In genomic region chr3:53254810-53255359, GRCh38 we compare ENCODE assay signal across 1 cellular context.
TF ChIP-seq lines count a peak whose summit lies in the region.

No MANE protein-coding gene starts in this region.

TF ChIP-seq in K562, 482 proteins besides CTCF, POLR2A, EP300 and RAD21 (continued from another document and continues in another):
- no peak for TF ChIP-seq STAT6 (CRISPR knock-in tag; IDR thresholded peaks at IDR 0.05)
- no peak for TF ChIP-seq XRCC3 (IDR thresholded peaks at IDR 0.05)
- no peak for TF ChIP-seq PRDM10 (IDR thresholded peaks at IDR 0.05; ENCODE audit: partially characterized antibody)
- TF ChIP-seq ETV6 (IDR thresholded peaks at IDR 0.05; ENCODE audit: borderline replicate concordance in 1 of 2, low read depth in 2 of 2, low read length in 1 of 2): no peak
- TF ChIP-seq ETV6 (CRISPR knock-in tag; IDR thresholded peaks at IDR 0.05; ENCODE audit: borderline replicate concordance): no peak
- no peak for TF ChIP-seq HIVEP1 (CRISPR knock-in tag; IDR thresholded peaks at IDR 0.05)
- TF ChIP-seq ETS2 (tag; IDR thresholded peaks at IDR 0.05; ENCODE audit: borderline replicate concordance, poor library complexity, severe bottlenecking): no peak
- no peak for TF ChIP-seq ZZZ3 (IDR thresholded peaks at IDR 0.05)
- TF ChIP-seq CBX2 (IDR thresholded peaks at IDR 0.05; ENCODE audit: insufficient read depth, low read length, poor library complexity, severe bottlenecking): no peak
- TF ChIP-seq ZNF384 (IDR thresholded peaks at IDR 0.05; ENCODE audit: low read depth, low read length): no peak
- no peak for TF ChIP-seq ZNF212 (CRISPR knock-in tag; IDR thresholded peaks at IDR 0.05)
- no peak for TF ChIP-seq ILK (tag; IDR thresholded peaks at IDR 0.05; ENCODE audit: borderline replicate concordance, low read depth)
- no peak for TF ChIP-seq FOXM1 (IDR thresholded peaks at IDR 0.05; ENCODE audit: low read depth)
- no peak for TF ChIP-seq FOXM1 (CRISPR knock-in tag; IDR thresholded peaks at IDR 0.05; ENCODE audit: low read depth)
- peak; percentile 6; the same call in 1 of the 2 replicates for TF ChIP-seq CXXC5 (CRISPR knock-in tag; IDR thresholded peaks at IDR 0.05)
- TF ChIP-seq HNRNPLL (IDR thresholded peaks at IDR 0.05; ENCODE audit: low read depth, low read length, poor library complexity, severe bottlenecking): no peak
- TF ChIP-seq SAP30 (IDR thresholded peaks at IDR 0.05; ENCODE audit: borderline replicate concordance, insufficient read depth, low read depth, low read length, poor library complexity, severe bottlenecking): no peak
- TF ChIP-seq CREM (IDR thresholded peaks at IDR 0.05; ENCODE audit: low read depth): peak; percentile 89
- no peak for TF ChIP-seq TBP (optimal IDR thresholded peaks at IDR 0.05; ENCODE audit: low read depth, low read length)
- no peak for TF ChIP-seq RNF2 (IDR thresholded peaks at IDR 0.05)
- no peak for TF ChIP-seq ZKSCAN8 (CRISPR knock-in tag; IDR thresholded peaks at IDR 0.05)
- TF ChIP-seq NBN (IDR thresholded peaks at IDR 0.05; ENCODE audit: low read depth): no peak
- no peak for TF ChIP-seq ZNF668 (CRISPR knock-in tag; IDR thresholded peaks at IDR 0.05)
- no peak for TF ChIP-seq HMGXB4 (CRISPR knock-in tag; IDR thresholded peaks at IDR 0.05)
- TF ChIP-seq CREB5 (CRISPR knock-in tag; IDR thresholded peaks at IDR 0.05): no peak
- TF ChIP-seq RREB1 (CRISPR knock-in tag; IDR thresholded peaks at IDR 0.05): no peak
- TF ChIP-seq DLX4 (CRISPR knock-in tag; IDR thresholded peaks at IDR 0.05): no peak
- no peak for TF ChIP-seq ZNF551 (CRISPR knock-in tag; IDR thresholded peaks at IDR 0.05)
- no peak for TF ChIP-seq NCOA4 (IDR thresholded peaks at IDR 0.05; ENCODE audit: partially characterized antibody)
- TF ChIP-seq MECOM (CRISPR knock-in tag; IDR thresholded peaks at IDR 0.05): no peak
- TF ChIP-seq E2F5 (CRISPR knock-in tag; IDR thresholded peaks at IDR 0.05): no peak
- no peak for TF ChIP-seq CHD1 (IDR thresholded peaks at IDR 0.05; ENCODE audit: low read length)
- no peak for TF ChIP-seq ZFP36 (IDR thresholded peaks at IDR 0.05; ENCODE audit: low read depth, low read length, partially characterized antibody)
- no peak for TF ChIP-seq ZNF224 (CRISPR knock-in tag; IDR thresholded peaks at IDR 0.05)
- no peak for TF ChIP-seq FOXK2 (conservative IDR thresholded peaks at IDR 0.05 in 1 of 2, IDR thresholded peaks at IDR 0.05 in 1 of 2; ENCODE audit: low read depth in 2 of 2)
- TF ChIP-seq ZNF449 (CRISPR knock-in tag; IDR thresholded peaks at IDR 0.05): no peak
- TF ChIP-seq EHMT2 (IDR thresholded peaks at IDR 0.05): no peak
- TF ChIP-seq DPF2 (IDR thresholded peaks at IDR 0.05): no peak
- TF ChIP-seq HDAC6 (IDR thresholded peaks at IDR 0.05; ENCODE audit: low read depth, low read length): no peak
- no peak for TF ChIP-seq SNRNP70 (optimal IDR thresholded peaks at IDR 0.05; ENCODE audit: low read depth, low read length)
- no peak for TF ChIP-seq BRD9 (IDR thresholded peaks at IDR 0.05; ENCODE audit: low read depth, partially characterized antibody)
- no peak for TF ChIP-seq ZNF655 (CRISPR knock-in tag; IDR thresholded peaks at IDR 0.05)
- TF ChIP-seq SIN3B (IDR thresholded peaks at IDR 0.05; ENCODE audit: low read depth): no peak
- no peak for TF ChIP-seq DACH1 (IDR thresholded peaks at IDR 0.05; ENCODE audit: partially characterized antibody)
- TF ChIP-seq BACH1 (tag; IDR thresholded peaks at IDR 0.05): no peak
- no peak for TF ChIP-seq TEAD4 (IDR thresholded peaks at IDR 0.05; ENCODE audit: low read length)
- TF ChIP-seq TEAD4 (CRISPR knock-in tag; IDR thresholded peaks at IDR 0.05; ENCODE audit: borderline replicate concordance): no peak
